26 cellular contexts compared by ENCODE assay signal in the genomic region with DNA sequence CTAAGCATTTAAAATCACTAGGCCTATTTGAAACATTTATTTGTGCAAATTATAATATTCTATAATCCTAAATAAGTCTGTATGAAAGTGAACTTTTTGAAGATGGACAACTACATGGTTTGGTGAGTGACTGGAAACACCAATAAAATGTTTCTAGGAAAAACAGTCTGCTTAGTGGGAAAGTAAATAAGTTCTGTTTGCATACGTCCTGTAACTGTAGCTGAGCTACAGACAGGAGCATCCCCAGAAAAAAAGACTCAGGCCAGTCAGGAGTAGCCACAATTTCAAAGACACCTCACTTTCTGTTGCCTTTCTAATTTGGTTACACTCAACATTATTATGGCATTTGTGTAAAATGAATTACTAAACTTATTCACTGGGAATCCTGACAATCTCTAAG. TPM values are rescaled to one million over a fixed set of nuclear protein-coding genes. Genes with fewer than 3 reads are reported as not detected.
"Had no signal": no experiment of that assay in that cellular context is flagged by ENCODE, and none has a peak within 500 bp of the region (broad histone marks: within the 10 kb centered on the region; RNA-seq: fewer than 3 reads in every experiment).

No MANE protein-coding gene starts in this region.

- H3K9ac ChIP-seq: KMS-11 had no signal

- H3K27me3 Mint-ChIP-seq: IgD-negative memory B cell had no signal

- DNase-seq: Kasumi-1, MM.1S, NCI-H1092 treated with DMSO at 0.1 percent for 48 hours, NCI-H1417, NCI-H1436 treated with DMSO at 0.1 percent for 48 hours, NCI-H1694, NCI-H187 treated with DMSO at 0.1 percent for 48 hours, NCI-H2029 treated with DMSO at 0.1 percent for 48 hours, NCI-H2171 treated with DMSO at 0.1 percent for 48 hours, NCI-H345, NCI-H446 treated with DMSO at 0.1 percent for 48 hours, NCI-H524 treated with DMSO at 0.1 percent for 48 hours, NCI-H774, PC-3, SHP77 had no signal

- H3K4me1 Mint-ChIP-seq: IgD-negative memory B cell had no signal

- ATAC-seq: K562, Panc1, PC-3, SK-N-SH treated with all-trans-retinoic acid at 6 μM for 48 hours had no signal

- H3K36me3 Mint-ChIP-seq: IgD-negative memory B cell had no signal

- H3K27ac Mint-ChIP-seq: IgD-negative memory B cell had no signal

- H3K4me3 Mint-ChIP-seq: IgD-negative memory B cell had no signal

- H3K4me2 ChIP-seq: KMS-11 had no signal

- H3K4me3 ChIP-seq: K562 had no signal

- H3K27ac ChIP-seq: KMS-11, RWPE1 had no signal

RNA-seq across cellular contexts. Expression of gene KCNJ3, which starts 28.4 kb away (rescaled TPM):
- total RNA-seq: HT1080; K562; M059J; OCI-LY7; PC-3; SK-MEL-5; T-helper 1 cell treated with Interleukin-12 subunit alpha and Interleukin-12 subunit beta and Interleukin-4 antibody, amounts not matched to agents 30 ng/mL and 1 ng/mL, for 36 hours had no signal
- polyA plus RNA-seq: IgD-negative memory B cell, K562 had no signal
